10 cellular contexts compared by ENCODE assay signal in genomic region chr1:161092621-161093028, GRCh38. TPM values are rescaled to one million over a fixed set of nuclear protein-coding genes. Genes with fewer than 3 reads are reported as not detected.
DNase-seq lines count a peak whose midpoint lies in the region; ATAC-seq, FAIRE-seq and TF ChIP-seq lines count a peak whose summit lies in the region.
"Had no signal": no experiment of that assay in that cellular context is flagged by ENCODE, and none has a peak within 500 bp of the region (broad histone marks: within the 10 kb centered on the region; RNA-seq: fewer than 3 reads in every experiment).

No MANE protein-coding gene starts in this region.

- in situ Hi-C loops in ACHN (cut with HindIII; ENCODE audit: low pct_ligation_motif_present, low pct_unique_long_range_greater_than_20kb, low sequenced_read_pairs) (no loop called here), G401 (cut with HindIII; ENCODE audit: low sequenced_read_pairs) (no loop called here)

- H3K27me3 Mint-ChIP-seq in CD8-positive, alpha-beta T cell (ENCODE audit: low read depth), result no peaks in the 10 kb centered on the region

- H3K4me1 Mint-ChIP-seq in CD8-positive, alpha-beta T cell (ENCODE audit: low read depth), result peaks cover 25% of the 10 kb centered on the region

- H3K9me3 ChIP-seq in CD8-positive, alpha-beta T cell (ENCODE audit: low read length), result no peaks in the 10 kb centered on the region
- H3K9me3 ChIP-seq in left lung, result no peaks in the 10 kb centered on the region

- H3K27ac ChIP-seq in CD8-positive, alpha-beta T cell (ENCODE audit: low read depth, low read length), result no peak overlapping the region
- no peak overlapping the region for H3K27ac ChIP-seq in left lung

- no peaks in the 10 kb centered on the region for H3K9me3 Mint-ChIP-seq in CD8-positive, alpha-beta T cell

- ATAC-seq in CD8-positive, alpha-beta T cell, result peak; percentile 26
- ATAC-seq in left lung, result peak; percentile 31
- ATAC-seq in GM21367 (IDR thresholded peaks at IDR 0.05; ENCODE audit: unreplicated experiment), result no peak

- POLR2A ChIA-PET in CD8-positive, alpha-beta T cell (lab: Charles Lee), result interaction anchor here (1.2 kb wide), 1 partner anchor 31 kb away, joined by 3 read pairs; no protein-coding TSS in a partner anchor

- TF ChIP-seq CTCF in CD8-positive, alpha-beta T cell (IDR thresholded peaks at IDR 0.05), result no peak
- TF ChIP-seq CTCF in left lung (IDR thresholded peaks at IDR 0.05), result no peak

- peaks cover 24% of the 10 kb centered on the region for H3K4me1 ChIP-seq in CD8-positive, alpha-beta T cell (ENCODE audit: insufficient read depth, low read length)
- H3K4me1 ChIP-seq in left lung, result peaks cover 8 to 31% of the 10 kb centered on the region in 2 donors

- CTCF ChIA-PET in CD8-positive, alpha-beta T cell (lab: Charles Lee), result interaction anchor here (0.8 to 10.6 kb wide), 3 partner anchors 23 to 51 kb away, joined by 3 to 198 read pairs (median 168); partner anchors contain the start of genes ARHGAP30, TSTD1 and USF1

- no peaks in the 10 kb centered on the region for H3K36me3 ChIP-seq in CD8-positive, alpha-beta T cell (ENCODE audit: insufficient read depth, low read length)
- no peaks in the 10 kb centered on the region for H3K36me3 ChIP-seq in left lung

- DNase-seq in CD8-positive, alpha-beta T cell, result no peak
- DNase-seq in HTR-8/SVneo (ENCODE audit: insufficient read length, low spot score), result peak; percentile 24
- DNase-seq in activated T-cell treated with anti-CD3 and anti-CD28 coated beads, Interleukin-2, amount 50 U/mL, for 48 hours, result peak; percentile 61
- DNase-seq in left lung, result no peak
- no peak for DNase-seq in ACHN
- DNase-seq in G401 (ENCODE audit: low spot score), result no peak
- DNase-seq in NCI-H2107 (lab: John Stamatoyannopoulos, UW), result no peak

- FAIRE-seq in HTR-8/SVneo (lab: Jason Lieb, UNC), result no peak

- H3K27me3 ChIP-seq in CD8-positive, alpha-beta T cell (ENCODE audit: insufficient read depth, low read length), result no peaks in the 10 kb centered on the region
- no peaks in the 10 kb centered on the region for H3K27me3 ChIP-seq in left lung

- no peaks in the 10 kb centered on the region for H3K36me3 Mint-ChIP-seq in CD8-positive, alpha-beta T cell

- no peak overlapping the region for H3K4me3 Mint-ChIP-seq in CD8-positive, alpha-beta T cell

- no peak overlapping the region for H3K27ac Mint-ChIP-seq in CD8-positive, alpha-beta T cell
- H3K27ac Mint-ChIP-seq: CD4-positive, CD25-positive, alpha-beta regulatory T cell had no signal

- no peak overlapping the region for H3K4me3 ChIP-seq in CD8-positive, alpha-beta T cell (ENCODE audit: low read depth, low read length)
- H3K4me3 ChIP-seq in left lung, result no peak overlapping the region

- intact Hi-C loops in CD8-positive, alpha-beta T cell (cut with DNase I, micrococcal nuclease), result no loop called here
- intact Hi-C loops in left lung (cut with DNase I), result no loop called here

RNA-seq across cellular contexts. Expression of gene NECTIN4, which starts 3.3 kb away (rescaled TPM):
- total RNA-seq in CD8-positive, alpha-beta T cell, result not detected
- 1 to 10 TPM; 5.6 to 9.6 TPM for total RNA-seq in left lung
- 0.80 and 2.4 TPM in 2 replicates for total RNA-seq in G401 (2014; rRNA removed; shearing (Covaris generic))
- total RNA-seq: CD4-positive, CD25-positive, alpha-beta regulatory T cell had no signal

RNA-seq across cellular contexts. Expression of gene KLHDC9, which starts 5.5 kb away (rescaled TPM):
- not detected for total RNA-seq in CD8-positive, alpha-beta T cell
- total RNA-seq in left lung, result 10 to 100 TPM in 1 of 2 donors, 1 to 10 TPM in 1; 4.5 to 10.3 TPM
- 6.3 and 7.1 TPM in 2 replicates for total RNA-seq in G401 (2014; rRNA removed; shearing (Covaris generic))
- total RNA-seq: CD4-positive, CD25-positive, alpha-beta regulatory T cell had no signal

RNA-seq across cellular contexts. Expression of gene ARHGAP30, which starts 22.9 kb away (rescaled TPM):
- total RNA-seq in CD8-positive, alpha-beta T cell, result 10 to 100 TPM; 59.7 to 63.6 TPM
- 10 to 100 TPM; 18.8 to 57.7 TPM for total RNA-seq in left lung
- total RNA-seq in G401 (2014; rRNA removed; shearing (Covaris generic)), result 0.10 TPM in 1 of 2 replicates, not detected in the other
- total RNA-seq: dermis microvascular lymphatic vessel endothelial cell had no signal

RNA-seq across cellular contexts. Expression of gene PFDN2, which starts 25.2 kb away (rescaled TPM):
- total RNA-seq in CD8-positive, alpha-beta T cell, result 10 to 100 TPM; 64.7 to 75.5 TPM
- total RNA-seq in left lung, result 10 to 100 TPM; 42.5 to 47.9 TPM
- 17.5 and 20.8 TPM in 2 replicates for total RNA-seq in G401 (2014; rRNA removed; shearing (Covaris generic))

RNA-seq across cellular contexts. Expression of gene NIT1, which starts 25.3 kb away (rescaled TPM):
- total RNA-seq in CD8-positive, alpha-beta T cell, result 10 to 100 TPM; 11.5 to 12.8 TPM
- 10 to 100 TPM; 38.7 to 40.2 TPM for total RNA-seq in left lung
- 19.4 and 22.3 TPM in 2 replicates for total RNA-seq in G401 (2014; rRNA removed; shearing (Covaris generic))

Comparison
In these comparisons a context has a peak if more than half of its experiments do, and no peak if none do; other contexts are left out.
1. DNase-seq: peak in HTR-8/SVneo (single experiment) and activated T-cell treated with anti-CD3 and anti-CD28 coated beads, Interleukin-2, amount 50 U/mL, for 48 hours (2 of 2); none in CD8-positive, alpha-beta T cell (0 of 7), left lung (0 of 2), ACHN (single experiment), G401 (single experiment) and NCI-H2107 (single experiment).
2. RNA of gene ARHGAP30, which starts 22.9 kb away (total RNA-seq): 59.7 to 63.6 TPM in CD8-positive, alpha-beta T cell and 18.8 to 57.7 TPM in left lung; 0.10 TPM in G401; every median in the first group is over 10 times any median in the second.